ENCODE assay signal across 8 cellular contexts in the genomic region with DNA sequence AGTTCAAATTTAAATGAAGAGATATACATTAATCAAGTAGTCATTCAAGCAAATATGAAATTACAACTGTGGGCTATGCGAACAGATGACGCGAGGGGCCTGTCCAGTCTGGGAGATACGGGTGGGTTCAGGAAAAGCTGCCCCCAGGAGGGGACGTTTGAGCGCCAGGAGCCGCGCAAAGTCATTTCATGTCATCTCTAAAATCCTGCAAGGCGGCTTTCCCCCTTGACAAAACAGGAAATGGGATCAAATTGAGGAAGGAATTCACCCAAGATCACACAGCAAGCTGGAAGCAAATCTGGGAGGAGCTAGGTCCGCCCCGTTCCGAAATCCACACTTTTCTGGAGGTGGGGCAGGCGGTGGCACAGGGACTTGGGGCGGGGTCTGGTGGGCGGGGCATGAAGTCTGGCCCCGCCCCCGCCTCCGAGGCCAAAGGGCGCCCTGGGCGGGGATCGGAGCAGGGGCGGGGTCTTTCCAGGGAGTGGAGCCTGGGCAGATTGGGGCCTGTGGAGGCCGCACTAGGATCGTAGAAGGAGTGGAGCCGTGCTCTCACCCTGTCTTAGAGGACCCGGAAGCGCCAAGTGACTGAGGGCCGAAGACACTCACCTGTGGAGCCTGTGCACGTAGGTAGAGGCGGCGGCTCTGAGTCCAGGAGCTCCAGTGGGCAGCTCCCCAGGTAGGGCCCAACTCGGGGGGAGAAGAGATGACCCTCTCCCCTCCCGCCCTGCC. TPM values are rescaled to one million over a fixed set of nuclear protein-coding genes. Genes with fewer than 3 reads are reported as not detected.
DNase-seq lines count a peak whose midpoint lies in the region; ATAC-seq and TF ChIP-seq lines count a peak whose summit lies in the region.

A gene with protein sequence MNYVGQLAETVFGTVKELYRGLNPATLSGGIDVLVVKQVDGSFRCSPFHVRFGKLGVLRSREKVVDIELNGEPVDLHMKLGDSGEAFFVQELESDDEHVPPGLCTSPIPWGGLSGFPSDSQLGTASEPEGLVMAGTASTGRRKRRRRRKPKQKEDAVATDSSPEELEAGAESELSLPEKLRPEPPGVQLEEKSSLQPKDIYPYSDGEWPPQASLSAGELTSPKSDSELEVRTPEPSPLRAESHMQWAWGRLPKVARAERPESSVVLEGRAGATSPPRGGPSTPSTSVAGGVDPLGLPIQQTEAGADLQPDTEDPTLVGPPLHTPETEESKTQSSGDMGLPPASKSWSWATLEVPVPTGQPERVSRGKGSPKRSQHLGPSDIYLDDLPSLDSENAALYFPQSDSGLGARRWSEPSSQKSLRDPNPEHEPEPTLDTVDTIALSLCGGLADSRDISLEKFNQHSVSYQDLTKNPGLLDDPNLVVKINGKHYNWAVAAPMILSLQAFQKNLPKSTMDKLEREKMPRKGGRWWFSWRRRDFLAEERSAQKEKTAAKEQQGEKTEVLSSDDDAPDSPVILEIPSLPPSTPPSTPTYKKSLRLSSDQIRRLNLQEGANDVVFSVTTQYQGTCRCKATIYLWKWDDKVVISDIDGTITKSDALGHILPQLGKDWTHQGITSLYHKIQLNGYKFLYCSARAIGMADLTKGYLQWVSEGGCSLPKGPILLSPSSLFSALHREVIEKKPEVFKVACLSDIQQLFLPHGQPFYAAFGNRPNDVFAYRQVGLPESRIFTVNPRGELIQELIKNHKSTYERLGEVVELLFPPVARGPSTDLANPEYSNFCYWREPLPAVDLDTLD (plus strand): TSS at position 495 of the 729 bp plus-strand sequence. CDS start 4,983 bp downstream, outside the sequence.

- no peaks in the 10 kb centered on the region for H3K9me3 Mint-ChIP-seq in activated naive CD4-positive, alpha-beta T cell treated with anti-CD3 and anti-CD28 coated beads for 36 hours

- H3K4me3 ChIP-seq in gastroesophageal sphincter (peak within 1 kb of the TSS in 1 of 2 donors; percentile 49), neuron (ENCODE audit: low read length) (peak within 1 kb of the TSS; percentile 15), thymus (ENCODE audit: low read length) (peak within 1 kb of the TSS; percentile 23)

- POLR2A ChIA-PET in GM10248 (lab: Yijun Ruan, JAX): interaction anchor here (0.7 kb wide), 1 partner anchor 99 kb away, joined by 4 read pairs; no protein-coding TSS in a partner anchor

- ATAC-seq in gastroesophageal sphincter: peak; percentile 89

- DNase-seq in GM10248 (ENCODE audit: extremely low spot score) (peak; percentile 87), HUDEP-2 (lab: John Stamatoyannopoulos, UW; ENCODE audit: unreplicated experiment in 76 of 76) (peak in 74 of 76 experiments; percentile 17 to 91 (median 76)), RPMI7951 (ENCODE audit: low read depth) (peak; percentile 91), NK-92 (lab: John Stamatoyannopoulos, UW; ENCODE audit: unreplicated experiment) (no peak)
- DNase-seq in activated naive CD4-positive, alpha-beta T cell treated with anti-CD3 and anti-CD28 coated beads for 36 hours: peak; percentile 72

- no peaks in the 10 kb centered on the region for H3K9me3 ChIP-seq in gastroesophageal sphincter
- H3K9me3 ChIP-seq in neuron (ENCODE audit: low read length): no peaks in the 10 kb centered on the region
- no peaks in the 10 kb centered on the region for H3K9me3 ChIP-seq in thymus (ENCODE audit: control insufficient read depth)

- H2AFZ ChIP-seq in neuron (ENCODE audit: low read depth, low read length): no peak within 1 kb of the TSS

- H3K4me3 Mint-ChIP-seq in activated naive CD4-positive, alpha-beta T cell treated with anti-CD3 and anti-CD28 coated beads for 36 hours: peak within 1 kb of the TSS; percentile 73

- peak in 1 of 2 donors; percentile 26 for TF ChIP-seq POLR2A in gastroesophageal sphincter (IDR thresholded peaks at IDR 0.05)

- no peak for TF ChIP-seq EP300 in gastroesophageal sphincter (IDR thresholded peaks at IDR 0.05)

- peaks cover 11% of the 10 kb centered on the region for H3K4me1 Mint-ChIP-seq in activated naive CD4-positive, alpha-beta T cell treated with anti-CD3 and anti-CD28 coated beads for 36 hours (ENCODE audit: low read depth)

- intact Hi-C loops in activated naive CD4-positive, alpha-beta T cell treated with anti-CD3 and anti-CD28 coated beads for 36 hours (cut with micrococcal nuclease): loop anchor here (1.0 to 10.0 kb wide), 10 partner anchors 11 to 372 kb away; partner anchors contain the start of genes CHD6 and ZHX3

- H3K27me3 Mint-ChIP-seq in activated naive CD4-positive, alpha-beta T cell treated with anti-CD3 and anti-CD28 coated beads for 36 hours (ENCODE audit: low read depth): peaks cover 2% of the 10 kb centered on the region

- whole genome bisulfite sequencing in gastroesophageal sphincter (ENCODE audit: low coverage in 1 of 2), 2 donors: 0 to 8% methylated on average over 1 to 11 of the region's 33 CpGs
- WGBS in thymus: 23% methylated on average over 33 of the region's 33 CpGs

- H3K27me3 ChIP-seq in gastroesophageal sphincter: no peaks in the 10 kb centered on the region
- no peaks in the 10 kb centered on the region for H3K27me3 ChIP-seq in neuron (ENCODE audit: insufficient read depth, low read length)
- no peaks in the 10 kb centered on the region for H3K27me3 ChIP-seq in thymus (ENCODE audit: control insufficient read depth, insufficient read depth)

- H3K36me3 Mint-ChIP-seq in activated naive CD4-positive, alpha-beta T cell treated with anti-CD3 and anti-CD28 coated beads for 36 hours (ENCODE audit: low read depth): no peaks in the 10 kb centered on the region

- CTCF ChIA-PET in GM10248 (lab: Yijun Ruan, JAX): interaction anchor here (0.6 to 7.2 kb wide), 26 partner anchors 10 to 377 kb away, joined by 3 to 133 read pairs (median 8); partner anchors contain the start of gene PLCG1
- CTCF ChIA-PET in activated naive CD4-positive, alpha-beta T cell treated with anti-CD3 and anti-CD28 coated beads for 36 hours (lab: Charles Lee): interaction anchor here (0.8 to 5.1 kb wide), 15 partner anchors 8 to 377 kb away, joined by 3 to 55 read pairs (median 4); no protein-coding TSS in a partner anchor

- H3K27ac Mint-ChIP-seq in activated naive CD4-positive, alpha-beta T cell treated with anti-CD3 and anti-CD28 coated beads for 36 hours: no peak within 1 kb of the TSS

- H3K4me1 ChIP-seq in gastroesophageal sphincter (peaks cover 0 to 36% (median 15%) of the 10 kb centered on the region in 3 donors), neuron (ENCODE audit: insufficient read depth, low read length) (no peaks in the 10 kb centered on the region), thymus (ENCODE audit: control insufficient read depth, insufficient read depth, low read length) (no peaks in the 10 kb centered on the region)

- H3K27ac ChIP-seq in gastroesophageal sphincter (peak within 1 kb of the TSS in 3 of 4 donors; percentile 79 to 83 (median 82)), thymus (ENCODE audit: low read depth) (peak within 1 kb of the TSS; percentile 46)

- no peak for TF ChIP-seq CTCF in GM10248 (IDR thresholded peaks at IDR 0.05; ENCODE audit: control extremely low read depth, extremely low read depth, low read depth, missing control alignments)
- TF ChIP-seq CTCF in gastroesophageal sphincter (IDR thresholded peaks at IDR 0.05): peak in 1 of 4 experiments; percentile 42

- H3K36me3 ChIP-seq in gastroesophageal sphincter (no peaks in the 10 kb centered on the region), neuron (ENCODE audit: insufficient read depth, low read length) (no peaks in the 10 kb centered on the region), thymus (ENCODE audit: control insufficient read depth, insufficient read depth) (no peaks in the 10 kb centered on the region)

RNA-seq across cellular contexts. Expression of the gene that starts here (rescaled TPM):
- total RNA-seq in RPMI7951 (2014; rRNA removed; shearing (Covaris generic)): 4.5 and 6.0 TPM in 2 replicates
- total RNA-seq in activated naive CD4-positive, alpha-beta T cell treated with anti-CD3 and anti-CD28 coated beads for 36 hours: 1 to 10 TPM in 1 of 2 experiments, under 1 TPM in 1; 0.84 to 1.0 TPM
- 10 to 100 TPM in 2 of 4 donors, 1 to 10 TPM in 2; 5.5 to 16.6 (median 9.1) TPM for total RNA-seq in gastroesophageal sphincter
- polyA plus RNA-seq in thymus: 11.0 TPM
